8 cellular contexts compared by ENCODE assay signal in genomic region chr7:50826371-50827172, GRCh38. TPM values are rescaled to one million over a fixed set of nuclear protein-coding genes. Genes with fewer than 3 reads are reported as not detected.
DNase-seq lines count a peak whose midpoint lies in the region; ATAC-seq and TF ChIP-seq lines count a peak whose summit lies in the region.

No MANE protein-coding gene starts in this region.

- DNase-seq in HFF-Myc (ENCODE audit: extremely low read depth, low read depth) (peak; percentile 72), T-cell (no peak), dermis microvascular lymphatic vessel endothelial cell (ENCODE audit: low read depth in 2 of 2) (peak; percentile 64 to 98), immature natural killer cell (no peak)
- DNase-seq in stimulated activated CD4-positive, alpha-beta T cell treated with anti-CD3 and anti-CD28 coated beads, Interleukin-15, amount 100 ng/mL, for 24 hours: peak; percentile 58
- DNase-seq in effector memory CD8-positive, alpha-beta T cell: no peak

- H3K9me3 Mint-ChIP-seq in T-cell (no peaks in the 10 kb centered on the region), immature natural killer cell (peaks cover 0 to 1% (median 0%) of the 10 kb centered on the region in 6 donors)
- H3K9me3 Mint-ChIP-seq in effector memory CD8-positive, alpha-beta T cell: no peaks in the 10 kb centered on the region

- CTCF ChIA-PET in T-cell (lab: Charles Lee): no interaction called here

- no peak overlapping the region for H3K4me3 ChIP-seq in HFF-Myc (replicated peaks; ENCODE audit: low read depth, low read length)

- H3K4me3 Mint-ChIP-seq in T-cell (no peak overlapping the region), immature natural killer cell (no peak overlapping the region)
- no peak overlapping the region for H3K4me3 Mint-ChIP-seq in effector memory CD8-positive, alpha-beta T cell

- H3K27ac Mint-ChIP-seq in T-cell (no peak overlapping the region), immature natural killer cell (no peak overlapping the region)
- H3K27ac Mint-ChIP-seq in effector memory CD8-positive, alpha-beta T cell: no peak overlapping the region

- peaks cover 0 to 2% of the 10 kb centered on the region in 2 donors for H3K27me3 Mint-ChIP-seq in T-cell
- peaks cover 0 to 8% (median 2%) of the 10 kb centered on the region in 3 donors for H3K27me3 Mint-ChIP-seq in immature natural killer cell (ENCODE audit: low read depth in 3 of 3)
- H3K27me3 Mint-ChIP-seq in effector memory CD8-positive, alpha-beta T cell: peaks cover 0 to 43% of the 10 kb centered on the region in 2 donors

- POLR2A ChIA-PET in T-cell (lab: Charles Lee): no interaction called here

- TF ChIP-seq CTCF in HFF-Myc (IDR thresholded peaks at IDR 0.05; ENCODE audit: low read depth, low read length, missing control alignments): peak; percentile 10

- peak in 3 of 4 experiments; percentile 34 to 71 (median 38) for ATAC-seq in T-cell (replicated peaks in 1 of 4)
- no peak for ATAC-seq in GM21390 (IDR thresholded peaks at IDR 0.05; ENCODE audit: unreplicated experiment)
- no peak for ATAC-seq in GM21737 (IDR thresholded peaks at IDR 0.05; ENCODE audit: unreplicated experiment)
- ATAC-seq in effector memory CD8-positive, alpha-beta T cell (replicated peaks): no peak

- no peaks in the 10 kb centered on the region for H3K36me3 Mint-ChIP-seq in T-cell
- H3K36me3 Mint-ChIP-seq in immature natural killer cell: peaks cover 0 to 4% (median 0%) of the 10 kb centered on the region in 3 donors
- no peaks in the 10 kb centered on the region for H3K36me3 Mint-ChIP-seq in effector memory CD8-positive, alpha-beta T cell (ENCODE audit: insufficient read depth)

- peaks cover 5 to 11% (median 7%) of the 10 kb centered on the region in 3 donors for H3K4me1 Mint-ChIP-seq in T-cell
- no peaks in the 10 kb centered on the region for H3K4me1 Mint-ChIP-seq in immature natural killer cell
- H3K4me1 Mint-ChIP-seq in effector memory CD8-positive, alpha-beta T cell (ENCODE audit: low read depth in 2 of 2): peaks cover 0 to 4% of the 10 kb centered on the region in 2 donors

RNA-seq across cellular contexts. Expression of gene GRB10, which starts 43.9 kb away (rescaled TPM):
- total RNA-seq in T-cell (10 to 100 TPM in 3 of 5 donors, 1 to 10 TPM in 2; 7.1 to 11.1 (median 10.1) TPM), dermis microvascular lymphatic vessel endothelial cell (97.2 and 98.5 TPM in 2 replicates)
- not detected for polyA plus RNA-seq in immature natural killer cell

Comparison
In these comparisons a context has a peak if more than half of its experiments do, and no peak if none do; other contexts are left out.
1. DNase-seq: peak in HFF-Myc (single experiment), dermis microvascular lymphatic vessel endothelial cell (2 of 2) and stimulated activated CD4-positive, alpha-beta T cell treated with anti-CD3 and anti-CD28 coated beads, Interleukin-15, amount 100 ng/mL, for 24 hours (single experiment); none in T-cell (0 of 34), immature natural killer cell (0 of 3) and effector memory CD8-positive, alpha-beta T cell (0 of 3).
2. ATAC-seq: peak in T-cell (3 of 4); none in GM21390 (single experiment), GM21737 (single experiment) and effector memory CD8-positive, alpha-beta T cell (single experiment).